9 cellular contexts compared by ENCODE assay signal in genomic region chr3:193970773-193971206, GRCh38.
DNase-seq lines count a peak whose midpoint lies in the region; ATAC-seq, FAIRE-seq and TF ChIP-seq lines count a peak whose summit lies in the region.
"Had no signal": no experiment of that assay in that cellular context is flagged by ENCODE, and none has a peak within 500 bp of the region (broad histone marks: within the 10 kb centered on the region; RNA-seq: fewer than 3 reads in every experiment).

No MANE protein-coding gene starts in this region.

- no peaks in the 10 kb centered on the region for H3K27me3 ChIP-seq in lower lobe of right lung (ENCODE audit: low read depth)
- H3K27me3 ChIP-seq: dorsolateral prefrontal cortex had no signal

- H3K4me1 ChIP-seq in lower lobe of right lung = peaks cover 42% of the 10 kb centered on the region

- DNase-seq in GM18507 (ENCODE audit: extremely low spot score, insufficient read length, low read depth) = no peak
- peak; percentile 23 for DNase-seq in H4 (ENCODE audit: low spot score)
- DNase-seq in RPMI8226 = peak; percentile 34
- DNase-seq in lower lobe of right lung = no peak
- no peak for DNase-seq in inferior parietal cortex (ENCODE audit: extremely low spot score)
- no peak for DNase-seq in NCI-H510A (lab: John Stamatoyannopoulos, UW)
- no peak for DNase-seq in DMS79 (lab: John Stamatoyannopoulos, UW)
- no peak for DNase-seq in GM10266 (ENCODE audit: extremely low spot score)
- DNase-seq: dorsolateral prefrontal cortex had no signal

- H3K27ac ChIP-seq in lower lobe of right lung = no peak overlapping the region
- H3K27ac ChIP-seq: dorsolateral prefrontal cortex had no signal

- no peaks in the 10 kb centered on the region for H3K9me3 ChIP-seq in lower lobe of right lung

- intact Hi-C loops in lower lobe of right lung (cut with DNase I) = no loop called here

- peak in 1 of 2 donors; percentile 63 for ATAC-seq in lower lobe of right lung

- no peaks in the 10 kb centered on the region for H3K36me3 ChIP-seq in lower lobe of right lung

- TF ChIP-seq CTCF in lower lobe of right lung (IDR thresholded peaks at IDR 0.05) = no peak
- TF ChIP-seq CTCF in GM10266 (IDR thresholded peaks at IDR 0.05; ENCODE audit: control insufficient read depth, insufficient read depth, low read depth, missing control alignments) = no peak

- FAIRE-seq in GM18507 (lab: Jason Lieb, UNC) = peak; percentile 18

- H3K4me3 ChIP-seq in lower lobe of right lung = peak overlapping the region; percentile 10
- H3K4me3 ChIP-seq: dorsolateral prefrontal cortex had no signal

Comparison
In these comparisons a context has a peak if more than half of its experiments do, and no peak if none do; other contexts are left out.
1. DNase-seq: peak in H4 (single experiment) and RPMI8226 (single experiment); none in GM18507 (single experiment), lower lobe of right lung (single experiment), inferior parietal cortex (single experiment), NCI-H510A (single experiment), DMS79 (single experiment) and GM10266 (single experiment).